ENCODE assay signal across 17 cellular contexts in the genomic region with DNA sequence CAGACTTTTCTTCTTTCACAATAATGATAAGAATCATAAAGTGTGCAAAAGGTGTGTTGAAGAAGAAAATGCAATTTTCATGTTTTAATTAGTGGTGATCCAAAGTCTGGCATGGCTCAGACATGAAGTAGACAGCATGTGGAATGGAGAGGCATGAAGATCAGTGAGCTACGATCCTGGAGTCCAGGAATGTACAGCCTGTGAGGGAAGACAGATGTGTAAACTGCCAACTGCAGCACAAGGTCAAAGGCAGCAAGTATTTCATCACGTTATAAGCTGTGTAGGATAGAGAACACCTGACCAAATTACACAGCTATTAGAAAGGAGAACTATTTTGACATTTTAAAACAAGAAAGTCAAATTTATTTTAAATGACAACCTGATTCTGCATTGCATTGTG.
DNase-seq lines count a peak whose midpoint lies in the region; ATAC-seq and TF ChIP-seq lines count a peak whose summit lies in the region.
"Had no signal": no experiment of that assay in that cellular context is flagged by ENCODE, and none has a peak within 500 bp of the region (broad histone marks: within the 10 kb centered on the region; RNA-seq: fewer than 3 reads in every experiment).

No MANE protein-coding gene starts in this region.

- H3K9me3 ChIP-seq in OCI-LY7 (ENCODE audit: low read length) (no peaks in the 10 kb centered on the region), SU-DHL-6 (ENCODE audit: insufficient read depth, low read length) (no peaks in the 10 kb centered on the region), upper lobe of right lung (no peaks in the 10 kb centered on the region)
- H3K9me3 ChIP-seq: BE2C had no signal

- no peak for DNase-seq in OCI-LY7 (ENCODE audit: low spot score)
- no peak for DNase-seq in upper lobe of right lung
- DNase-seq in D341Med (ENCODE audit: low spot score): no peak
- no peak for DNase-seq in 8988T
- DNase-seq: ACHN; AML-193; BE2C; CD4-positive, alpha-beta T cell; CD8-positive, alpha-beta memory T cell; DMS53; DMS79 treated with DMSO at 0.1 percent for 48 hours; GF-D8; GOT3; HCEC 1CT had no signal

- H3K9me2 ChIP-seq in OCI-LY7 (ENCODE audit: insufficient read depth, low read length): no peaks in the 10 kb centered on the region
- H3K9me2 ChIP-seq in SU-DHL-6 (replicated peaks; ENCODE audit: insufficient read depth, low read length): no peaks in the 10 kb centered on the region

- no peaks in the 10 kb centered on the region; the same call in 1 of the 2 replicates for H3F3A ChIP-seq in SU-DHL-6 (ENCODE audit: insufficient read depth)

- H2AFZ ChIP-seq in OCI-LY7 (ENCODE audit: low read length) (peak overlapping the region; percentile 93; the same call in 1 of the 2 replicates), SU-DHL-6 (ENCODE audit: low read depth, low read length, severe bottlenecking) (no peak overlapping the region)

- H3K9ac ChIP-seq in SU-DHL-6 (ENCODE audit: low read length): no peak overlapping the region
- H3K9ac ChIP-seq: BLaER1 treated with 17β-estradiol and CSF1 and Interleukin-3, amounts not matched to agents 10 nM and 100 nM had no signal

- H3K27ac ChIP-seq in OCI-LY7 (ENCODE audit: low read depth, low read length, poor library complexity, severe bottlenecking): no peak overlapping the region
- peak overlapping the region; percentile 44 for H3K27ac ChIP-seq in SU-DHL-6 (ENCODE audit: low read depth, low read length)
- H3K27ac ChIP-seq in upper lobe of right lung: no peak overlapping the region
- H3K27ac ChIP-seq: BLaER1 treated with 17β-estradiol and CSF1 and Interleukin-3, amounts not matched to agents 10 nM and 100 nM had no signal

- H3K4me3 ChIP-seq in OCI-LY7 (ENCODE audit: low read depth, low read length, poor library complexity, severe bottlenecking): no peak overlapping the region
- no peak overlapping the region for H3K4me3 ChIP-seq in SU-DHL-6 (ENCODE audit: insufficient read depth, low read length, poor library complexity, severe bottlenecking)
- H3K4me3 ChIP-seq in upper lobe of right lung: no peak overlapping the region
- H3K4me3 ChIP-seq: BLaER1 treated with 17β-estradiol and CSF1 and Interleukin-3, amounts not matched to agents 10 nM and 100 nM had no signal

- intact Hi-C loops in OCI-LY7 (cut with micrococcal nuclease; ENCODE audit: unreplicated experiment) (no loop called here), upper lobe of right lung (cut with DNase I) (no loop called here)

- TF ChIP-seq CTCF in OCI-LY7 (conservative IDR thresholded peaks at IDR 0.05; ENCODE audit: low read length) (no peak), SU-DHL-6 (IDR thresholded peaks at IDR 0.05; ENCODE audit: insufficient read depth, low read length, poor library complexity, severe bottlenecking) (no peak), upper lobe of right lung (IDR thresholded peaks at IDR 0.05) (no peak)

- POLR2A ChIA-PET in OCI-LY7 (lab: Charles Lee): interaction anchor here (0.6 to 5.0 kb wide), 5 partner anchors 22 to 94 kb away, joined by 3 to 28 read pairs (median 3); no protein-coding TSS in a partner anchor

- no peak overlapping the region for H3K4me2 ChIP-seq in OCI-LY7 (ENCODE audit: low read length)
- H3K4me2 ChIP-seq in SU-DHL-6 (ENCODE audit: low read depth, low read length, poor library complexity, severe bottlenecking): no peak overlapping the region
- H3K4me2 ChIP-seq: BLaER1 treated with 17β-estradiol and CSF1 and Interleukin-3, amounts not matched to agents 10 nM and 100 nM had no signal

- ATAC-seq in upper lobe of right lung: peak; percentile 37
- no peak for ATAC-seq in HG03175 (IDR thresholded peaks at IDR 0.05; ENCODE audit: unreplicated experiment)

- CTCF ChIA-PET in OCI-LY7 (lab: Charles Lee; ENCODE audit: unreplicated experiment): interaction anchor here (3.6 kb wide), 1 partner anchor 58 kb away, joined by 19 read pairs; no protein-coding TSS in a partner anchor

- H3K4me1 ChIP-seq in OCI-LY7 (ENCODE audit: insufficient read depth, low read length, poor library complexity, severe bottlenecking) (peaks cover 33% of the 10 kb centered on the region), upper lobe of right lung (no peaks in the 10 kb centered on the region)
- H3K4me1 ChIP-seq: BE2C; BLaER1 treated with 17β-estradiol and CSF1 and Interleukin-3, amounts not matched to agents 10 nM and 100 nM had no signal

- no TSS peak for BruUV-seq in OCI-LY7 (replicated peaks; lab: Mats Ljungman, UMichigan)

- H3K27me3 ChIP-seq in SU-DHL-6 (ENCODE audit: low read length) (no peaks in the 10 kb centered on the region), upper lobe of right lung (no peaks in the 10 kb centered on the region)
- H3K27me3 ChIP-seq: BE2C; BLaER1 treated with 17β-estradiol and CSF1 and Interleukin-3, amounts not matched to agents 10 nM and 100 nM had no signal

- H3K79me2 ChIP-seq in OCI-LY7 (ENCODE audit: insufficient read depth, low read depth, low read length): no peaks in the 10 kb centered on the region
- H3K79me2 ChIP-seq in SU-DHL-6 (ENCODE audit: insufficient read depth, low read length): no peaks in the 10 kb centered on the region

- H3K36me3 ChIP-seq in OCI-LY7 (ENCODE audit: insufficient read depth, low read length) (no peaks in the 10 kb centered on the region), SU-DHL-6 (ENCODE audit: low read length) (no peaks in the 10 kb centered on the region), upper lobe of right lung (no peaks in the 10 kb centered on the region)
- H3K36me3 ChIP-seq: BE2C; BLaER1 treated with 17β-estradiol and CSF1 and Interleukin-3, amounts not matched to agents 10 nM and 100 nM had no signal

- H4K20me1 ChIP-seq in OCI-LY7 (ENCODE audit: insufficient read depth, low read length) (no peaks in the 10 kb centered on the region), SU-DHL-6 (ENCODE audit: low read depth, low read length) (no peaks in the 10 kb centered on the region)
- H4K20me1 ChIP-seq: BLaER1 treated with 17β-estradiol and CSF1 and Interleukin-3, amounts not matched to agents 10 nM and 100 nM had no signal
